11 cellular contexts compared by ENCODE assay signal in genomic region chr21:38268859-38269566, GRCh38. TPM values are rescaled to one million over a fixed set of nuclear protein-coding genes. Genes with fewer than 3 reads are reported as not detected.
DNase-seq lines count a peak whose midpoint lies in the region; ATAC-seq and TF ChIP-seq lines count a peak whose summit lies in the region.
"Had no signal": no experiment of that assay in that cellular context is flagged by ENCODE, and none has a peak within 500 bp of the region (broad histone marks: within the 10 kb centered on the region; RNA-seq: fewer than 3 reads in every experiment).

No MANE protein-coding gene starts in this region.

- no peaks in the 10 kb centered on the region for H3K79me2 ChIP-seq in GM23248 (ENCODE audit: insufficient read depth)

- in situ Hi-C loops in GM23248 (cut with MboI), result no loop called here

- no peaks in the 10 kb centered on the region for H3K9me3 ChIP-seq in GM23248 (ENCODE audit: low read depth)
- H3K9me3 ChIP-seq in neutrophil, result no peaks in the 10 kb centered on the region

- WGBS in GM23248 (ENCODE audit: low coverage in 1 of 2, low lambda C conversion rate in 2 of 2, missing lambda C conversion rate in 2 of 2), 2 experiments, result 72 to 76% methylated on average over 5 of the region's 5 CpGs

- no peak for DNase-seq in GM23248
- no peak for DNase-seq in RWPE1 (ENCODE audit: low spot score)
- DNase-seq in DMS79 treated with DMSO at 0.1 percent for 48 hours (lab: John Stamatoyannopoulos, UW), result no peak
- no peak for DNase-seq in NCI-H446 (lab: John Stamatoyannopoulos, UW)
- no peak for DNase-seq in progenitor cell of endocrine pancreas (ENCODE audit: low spot score, unreplicated experiment)
- DNase-seq in NAMALWA (ENCODE audit: low spot score), result no peak
- DNase-seq: erythroblast; NCI-H774; stimulated activated naive CD8-positive, alpha-beta T cell treated with anti-CD3 and anti-CD28 coated beads, Interleukin-15, Interleukin-2, amounts not matched to agents 100 U/mL and 50 U/mL, for 24 hours had no signal

- no peaks in the 10 kb centered on the region for H3K27me3 ChIP-seq in GM23248 (replicated peaks; ENCODE audit: insufficient read depth)
- no peaks in the 10 kb centered on the region for H3K27me3 ChIP-seq in neutrophil

- CTCF ChIA-PET in RWPE1 (lab: Yijun Ruan, JAX), result interaction anchor here (0.9 kb wide), 1 partner anchor 1009 kb away, joined by 5 read pairs; no protein-coding TSS in a partner anchor

- H3K27ac Mint-ChIP-seq in progenitor cell of endocrine pancreas, result no peak overlapping the region

- H2AFZ ChIP-seq in GM23248, result no peak overlapping the region

- POLR2A ChIA-PET in RWPE1 (lab: Yijun Ruan, JAX; ENCODE audit: low non-redundant PET), result no interaction called here

- no peak for TF ChIP-seq CTCF in RWPE1 (conservative IDR thresholded peaks at IDR 0.05; ENCODE audit: low read depth)
- TF ChIP-seq CTCF in neutrophil (IDR thresholded peaks at IDR 0.05), result no peak
- TF ChIP-seq CTCF in progenitor cell of endocrine pancreas (IDR thresholded peaks at IDR 0.05; ENCODE audit: unreplicated experiment), result no peak

- no peaks in the 10 kb centered on the region for H4K20me1 ChIP-seq in GM23248 (ENCODE audit: insufficient read depth)

- H3K36me3 ChIP-seq in GM23248 (ENCODE audit: low read depth) (no peaks in the 10 kb centered on the region), neutrophil (peaks cover 57% of the 10 kb centered on the region)

- no peaks in the 10 kb centered on the region for H3K36me3 Mint-ChIP-seq in progenitor cell of endocrine pancreas (ENCODE audit: insufficient read depth)

- H3K27ac ChIP-seq in GM23248 (peak overlapping the region; percentile 72), RWPE1 (peak overlapping the region; percentile 57), neutrophil (peak overlapping the region; percentile 90)

- H3K4me3 ChIP-seq in GM23248 (no peak overlapping the region), neutrophil (ENCODE audit: low read depth in 1 of 2, low read length in 1 of 2) (peak overlapping the region; percentile 4 to 6)

- no peak overlapping the region for H3K4me3 Mint-ChIP-seq in progenitor cell of endocrine pancreas (ENCODE audit: low read depth)

- no peak overlapping the region for H3K4me2 ChIP-seq in GM23248 (ENCODE audit: unreplicated experiment)

- peaks cover 11% of the 10 kb centered on the region for H3K4me1 Mint-ChIP-seq in progenitor cell of endocrine pancreas (ENCODE audit: low read depth)

- no peaks in the 10 kb centered on the region for H3K9me3 Mint-ChIP-seq in progenitor cell of endocrine pancreas (ENCODE audit: low read depth)

- H3F3A ChIP-seq in GM23248 (ENCODE audit: insufficient read depth), result peaks cover 49% of the 10 kb centered on the region

- 0 out of 2 replicates have a peak overlapping the region, but pooled peaks have one; percentile 0 for H3K9ac ChIP-seq in GM23248

- H3K4me1 ChIP-seq in GM23248 (ENCODE audit: insufficient read depth) (peaks cover 44% of the 10 kb centered on the region), neutrophil (ENCODE audit: control insufficient read depth in 1 of 2, insufficient read depth in 1 of 2, low read depth in 1 of 2, low read length in 1 of 2) (peaks cover 94 to 100% of the 10 kb centered on the region in 2 experiments)

- peaks cover 16% of the 10 kb centered on the region for H3K27me3 Mint-ChIP-seq in progenitor cell of endocrine pancreas

- ATAC-seq in GM18868 (IDR thresholded peaks at IDR 0.05; ENCODE audit: unreplicated experiment), result peak; percentile 25

- H3K9me2 ChIP-seq in GM23248 (ENCODE audit: insufficient read depth), result no peaks in the 10 kb centered on the region

RNA-seq across cellular contexts. Expression of gene KCNJ15, which starts 12.2 kb away (rescaled TPM):
- 1.2 and 2.1 TPM in 2 replicates for total RNA-seq in GM23248 (2014; rRNA removed; shearing (Covaris generic))
- polyA plus RNA-seq in GM23248 (2016; fragmentation: Nextera tagmentation; extraction: Ambion mirVana), result 2.1 and 2.3 TPM in 2 replicates
- total RNA-seq in progenitor cell of endocrine pancreas, result 2.2 and 3.3 TPM in 2 replicates
